8 cellular contexts compared by ENCODE assay signal in genomic region chr16:4290236-4290830, GRCh38. TPM values are rescaled to one million over a fixed set of nuclear protein-coding genes. Genes with fewer than 3 reads are reported as not detected.
DNase-seq lines count a peak whose midpoint lies in the region; ATAC-seq and TF ChIP-seq lines count a peak whose summit lies in the region.
"Had no signal": no experiment of that assay in that cellular context is flagged by ENCODE, and none has a peak within 500 bp of the region (broad histone marks: within the 10 kb centered on the region; RNA-seq: fewer than 3 reads in every experiment).

No MANE protein-coding gene starts in this region.

- H3K27ac ChIP-seq in gastrocnemius medialis: peak overlapping the region; percentile 61 to 80 (median 72)
- peak overlapping the region in 1 of 4 donors; percentile 6 for H3K27ac ChIP-seq in sigmoid colon

- WGBS in sigmoid colon, 2 donors: 74 to 80% methylated on average over 8 of the region's 8 CpGs

- H3K36me3 ChIP-seq in NT2/D1 (ENCODE audit: insufficient read depth, insufficient read length, low read length) (no peaks in the 10 kb centered on the region), gastrocnemius medialis (no peaks in the 10 kb centered on the region), sigmoid colon (no peaks in the 10 kb centered on the region)

- TF ChIP-seq POLR2A in gastrocnemius medialis (IDR thresholded peaks at IDR 0.05): no peak
- no peak for TF ChIP-seq POLR2A in sigmoid colon (IDR thresholded peaks at IDR 0.05)

- ATAC-seq in gastrocnemius medialis: peak; percentile 72 to 83

- no peaks in the 10 kb centered on the region for H3K9me3 ChIP-seq in NT2/D1 (ENCODE audit: insufficient read depth, low read length)
- no peaks in the 10 kb centered on the region for H3K9me3 ChIP-seq in gastrocnemius medialis
- H3K9me3 ChIP-seq in sigmoid colon: no peaks in the 10 kb centered on the region

- no peak for TF ChIP-seq EP300 in sigmoid colon (IDR thresholded peaks at IDR 0.05)

- H3K4me1 ChIP-seq in NT2/D1 (ENCODE audit: insufficient read depth, insufficient read length) (peaks cover 28% of the 10 kb centered on the region), gastrocnemius medialis (peaks cover 41 to 56% of the 10 kb centered on the region in 2 donors), sigmoid colon (peaks cover 0 to 49% (median 41%) of the 10 kb centered on the region in 4 donors)

- peak overlapping the region; percentile 4 for H3K9ac ChIP-seq in NT2/D1 (ENCODE audit: insufficient read length, low read depth)

- H3K27me3 ChIP-seq in NT2/D1 (ENCODE audit: insufficient read depth, insufficient read length) (no peaks in the 10 kb centered on the region), gastrocnemius medialis (no peaks in the 10 kb centered on the region), sigmoid colon (no peaks in the 10 kb centered on the region)

- H3K4me3 ChIP-seq in NT2/D1 (ENCODE audit: insufficient read length, low read depth) (no peak overlapping the region), epithelial cell of proximal tubule (ENCODE audit: low read depth, low read length) (no peak overlapping the region), gastrocnemius medialis (no peak overlapping the region), sigmoid colon (no peak overlapping the region)

- TF ChIP-seq CTCF in GM13976 (IDR thresholded peaks at IDR 0.05; ENCODE audit: borderline replicate concordance, control extremely low read depth, extremely low read depth, insufficient read depth, missing control alignments) (no peak), epithelial cell of proximal tubule (conservative IDR thresholded peaks at IDR 0.05; ENCODE audit: low read depth, low read length) (peak; percentile 54), gastrocnemius medialis (IDR thresholded peaks at IDR 0.05 in 4 of 5, conservative IDR thresholded peaks at IDR 0.05 in 1 of 5) (no peak), sigmoid colon (IDR thresholded peaks at IDR 0.05) (no peak)

- DNase-seq in GM13976 (ENCODE audit: low spot score): peak; percentile 12
- DNase-seq in NT2/D1 (ENCODE audit: low read depth, low spot score): no peak
- DNase-seq in epithelial cell of proximal tubule (ENCODE audit: low read depth): no peak
- DNase-seq in gastrocnemius medialis: peak; percentile 47 to 79
- no peak for DNase-seq in GDM1 (lab: John Stamatoyannopoulos, UW)
- no peak for DNase-seq in epidermal melanocyte (ENCODE audit: insufficient read length, low spot score)
- no peak for DNase-seq in sigmoid colon
- DNase-seq: activated effector memory CD4-positive, alpha-beta T cell treated with Interleukin-2 at 50 U/mL for 16 hours had no signal

- in situ Hi-C loops in GM13976 (cut with MboI; ENCODE audit: low sequenced_read_pairs, unreplicated experiment): no loop called here
- in situ Hi-C loops in gastrocnemius medialis (cut with MboI; ENCODE audit: low sequenced_read_pairs in 4 of 4): loop anchor here in 1 of 4 donors (5.0 kb wide), 2 partner anchors 42 to 107 kb away; no protein-coding TSS in a partner anchor

- intact Hi-C loops in gastrocnemius medialis (cut with DNase I; ENCODE audit: low total_unique reads): no loop called here
- intact Hi-C loops in sigmoid colon (cut with DNase I): no loop called here

RNA-seq across cellular contexts. Expression of gene TFAP4, which starts 17.5 kb away (rescaled TPM):
- total RNA-seq in epithelial cell of proximal tubule: 4.0 and 10.5 TPM in 2 replicates
- total RNA-seq in gastrocnemius medialis: 1 to 10 TPM; 3.2 to 5.0 (median 4.1) TPM
- total RNA-seq in sigmoid colon: 1 to 10 TPM; 3.2 to 3.9 (median 3.6) TPM
- polyA plus RNA-seq in sigmoid colon: 10 to 100 TPM in 1 of 3 donors, 1 to 10 TPM in 2; 2.3 to 11.7 (median 4.8) TPM

RNA-seq across cellular contexts. Expression of gene GLIS2, which starts 25.5 kb away (rescaled TPM):
- total RNA-seq in epithelial cell of proximal tubule: 2.2 and 4.6 TPM in 2 replicates
- under 1 TPM in 3 of 4 donors, not detected in 1; 0.81 to 0.95 (median 0.95) TPM for total RNA-seq in gastrocnemius medialis
- total RNA-seq in sigmoid colon: 10 to 100 TPM in 1 of 4 donors, 1 to 10 TPM in 3; 5.4 to 11.9 (median 5.7) TPM
- 1 to 10 TPM in 2 of 3 donors, under 1 TPM in 1; 0.69 to 4.0 (median 1.8) TPM for polyA plus RNA-seq in sigmoid colon

RNA-seq across cellular contexts. Expression of gene SRL, which starts 48.5 kb away (rescaled TPM):
- not detected in 2 replicates for total RNA-seq in epithelial cell of proximal tubule
- 100 to 1,000 TPM; 184 to 519 (median 364) TPM for total RNA-seq in gastrocnemius medialis
- under 1 TPM; 0.33 to 0.83 (median 0.63) TPM for total RNA-seq in sigmoid colon
- polyA plus RNA-seq in sigmoid colon: 1 to 10 TPM in 1 of 3 donors, under 1 TPM in 2; 0.46 to 1.2 (median 0.60) TPM

Comparison
In these comparisons a context has a peak if more than half of its experiments do, and no peak if none do; other contexts are left out.
1. DNase-seq: peak in GM13976 (single experiment) and gastrocnemius medialis (2 of 2); none in NT2/D1 (single experiment), epithelial cell of proximal tubule (single experiment), GDM1 (single experiment), epidermal melanocyte (single experiment) and sigmoid colon (single experiment).
2. RNA of gene SRL, which starts 48.5 kb away (total RNA-seq): 184 to 519 TPM in gastrocnemius medialis; 0.33 to 0.83 TPM in sigmoid colon and not detected in epithelial cell of proximal tubule; every median in the first group is over 100 times any median in the second.